In the genomic region with DNA sequence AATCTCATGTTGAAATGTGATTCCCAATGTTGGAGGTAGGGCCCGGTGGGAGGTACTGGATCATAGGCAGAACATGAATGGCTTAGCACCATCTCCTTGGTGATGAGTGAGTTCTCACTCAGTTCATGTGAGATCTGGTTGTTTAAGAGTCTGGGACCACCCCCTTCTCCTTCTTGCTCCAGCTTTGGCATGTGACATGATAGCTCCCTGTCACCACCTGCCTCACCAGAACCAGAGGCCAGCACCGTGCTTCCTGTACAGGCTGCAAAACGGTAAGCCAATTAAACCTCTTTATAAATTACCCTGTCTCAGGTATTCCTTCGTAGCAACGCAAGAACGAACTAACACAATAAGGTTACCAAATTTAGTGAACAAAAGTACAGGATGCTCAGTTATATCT, we compare ENCODE assay signal across 2 cellular contexts.
TF ChIP-seq lines count a peak whose summit lies in the region.

No MANE protein-coding gene starts in this region.

TF ChIP-seq in GM23338, 12 proteins besides CTCF, POLR2A, EP300 and RAD21 (continued from another document):
- TF ChIP-seq, protein P1, sequence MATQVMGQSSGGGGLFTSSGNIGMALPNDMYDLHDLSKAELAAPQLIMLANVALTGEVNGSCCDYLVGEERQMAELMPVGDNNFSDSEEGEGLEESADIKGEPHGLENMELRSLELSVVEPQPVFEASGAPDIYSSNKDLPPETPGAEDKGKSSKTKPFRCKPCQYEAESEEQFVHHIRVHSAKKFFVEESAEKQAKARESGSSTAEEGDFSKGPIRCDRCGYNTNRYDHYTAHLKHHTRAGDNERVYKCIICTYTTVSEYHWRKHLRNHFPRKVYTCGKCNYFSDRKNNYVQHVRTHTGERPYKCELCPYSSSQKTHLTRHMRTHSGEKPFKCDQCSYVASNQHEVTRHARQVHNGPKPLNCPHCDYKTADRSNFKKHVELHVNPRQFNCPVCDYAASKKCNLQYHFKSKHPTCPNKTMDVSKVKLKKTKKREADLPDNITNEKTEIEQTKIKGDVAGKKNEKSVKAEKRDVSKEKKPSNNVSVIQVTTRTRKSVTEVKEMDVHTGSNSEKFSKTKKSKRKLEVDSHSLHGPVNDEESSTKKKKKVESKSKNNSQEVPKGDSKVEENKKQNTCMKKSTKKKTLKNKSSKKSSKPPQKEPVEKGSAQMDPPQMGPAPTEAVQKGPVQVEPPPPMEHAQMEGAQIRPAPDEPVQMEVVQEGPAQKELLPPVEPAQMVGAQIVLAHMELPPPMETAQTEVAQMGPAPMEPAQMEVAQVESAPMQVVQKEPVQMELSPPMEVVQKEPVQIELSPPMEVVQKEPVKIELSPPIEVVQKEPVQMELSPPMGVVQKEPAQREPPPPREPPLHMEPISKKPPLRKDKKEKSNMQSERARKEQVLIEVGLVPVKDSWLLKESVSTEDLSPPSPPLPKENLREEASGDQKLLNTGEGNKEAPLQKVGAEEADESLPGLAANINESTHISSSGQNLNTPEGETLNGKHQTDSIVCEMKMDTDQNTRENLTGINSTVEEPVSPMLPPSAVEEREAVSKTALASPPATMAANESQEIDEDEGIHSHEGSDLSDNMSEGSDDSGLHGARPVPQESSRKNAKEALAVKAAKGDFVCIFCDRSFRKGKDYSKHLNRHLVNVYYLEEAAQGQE (IDR thresholded peaks at IDR 0.05; ENCODE audit: unreplicated experiment) = no peak
- TF ChIP-seq POLR2AphosphoS5 (IDR thresholded peaks at IDR 0.05; ENCODE audit: low read depth) = no peak

TF ChIP-seq in SK-N-SH treated with all-trans-retinoic acid at 6 μM for 48 hours, 23 proteins besides CTCF, POLR2A, EP300 and RAD21 (continued from another document):
- TF ChIP-seq ZFP3 (CRISPR knock-in tag; IDR thresholded peaks at IDR 0.05) = no peak
- TF ChIP-seq SNAI2 (CRISPR knock-in tag; IDR thresholded peaks at IDR 0.05) = no peak
- no peak for TF ChIP-seq ZNF70 (CRISPR knock-in tag; IDR thresholded peaks at IDR 0.05)
- TF ChIP-seq PPARA (CRISPR knock-in tag; IDR thresholded peaks at IDR 0.05; ENCODE audit: borderline replicate concordance) = no peak
- TF ChIP-seq ISL1 (CRISPR knock-in tag; IDR thresholded peaks at IDR 0.05) = no peak
- no peak for TF ChIP-seq TOX (CRISPR knock-in tag; IDR thresholded peaks at IDR 0.05; ENCODE audit: borderline replicate concordance)
- TF ChIP-seq ZNF565 (CRISPR knock-in tag; conservative IDR thresholded peaks at IDR 0.05; ENCODE audit: low read depth) = no peak
- TF ChIP-seq, protein P2, sequence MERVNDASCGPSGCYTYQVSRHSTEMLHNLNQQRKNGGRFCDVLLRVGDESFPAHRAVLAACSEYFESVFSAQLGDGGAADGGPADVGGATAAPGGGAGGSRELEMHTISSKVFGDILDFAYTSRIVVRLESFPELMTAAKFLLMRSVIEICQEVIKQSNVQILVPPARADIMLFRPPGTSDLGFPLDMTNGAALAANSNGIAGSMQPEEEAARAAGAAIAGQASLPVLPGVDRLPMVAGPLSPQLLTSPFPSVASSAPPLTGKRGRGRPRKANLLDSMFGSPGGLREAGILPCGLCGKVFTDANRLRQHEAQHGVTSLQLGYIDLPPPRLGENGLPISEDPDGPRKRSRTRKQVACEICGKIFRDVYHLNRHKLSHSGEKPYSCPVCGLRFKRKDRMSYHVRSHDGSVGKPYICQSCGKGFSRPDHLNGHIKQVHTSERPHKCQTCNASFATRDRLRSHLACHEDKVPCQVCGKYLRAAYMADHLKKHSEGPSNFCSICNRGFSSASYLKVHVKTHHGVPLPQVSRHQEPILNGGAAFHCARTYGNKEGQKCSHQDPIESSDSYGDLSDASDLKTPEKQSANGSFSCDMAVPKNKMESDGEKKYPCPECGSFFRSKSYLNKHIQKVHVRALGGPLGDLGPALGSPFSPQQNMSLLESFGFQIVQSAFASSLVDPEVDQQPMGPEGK (CRISPR knock-in tag; IDR thresholded peaks at IDR 0.05; ENCODE audit: borderline replicate concordance) = no peak
- no peak for TF ChIP-seq ZNF8 (CRISPR knock-in tag; IDR thresholded peaks at IDR 0.05)
- TF ChIP-seq, protein P3, sequence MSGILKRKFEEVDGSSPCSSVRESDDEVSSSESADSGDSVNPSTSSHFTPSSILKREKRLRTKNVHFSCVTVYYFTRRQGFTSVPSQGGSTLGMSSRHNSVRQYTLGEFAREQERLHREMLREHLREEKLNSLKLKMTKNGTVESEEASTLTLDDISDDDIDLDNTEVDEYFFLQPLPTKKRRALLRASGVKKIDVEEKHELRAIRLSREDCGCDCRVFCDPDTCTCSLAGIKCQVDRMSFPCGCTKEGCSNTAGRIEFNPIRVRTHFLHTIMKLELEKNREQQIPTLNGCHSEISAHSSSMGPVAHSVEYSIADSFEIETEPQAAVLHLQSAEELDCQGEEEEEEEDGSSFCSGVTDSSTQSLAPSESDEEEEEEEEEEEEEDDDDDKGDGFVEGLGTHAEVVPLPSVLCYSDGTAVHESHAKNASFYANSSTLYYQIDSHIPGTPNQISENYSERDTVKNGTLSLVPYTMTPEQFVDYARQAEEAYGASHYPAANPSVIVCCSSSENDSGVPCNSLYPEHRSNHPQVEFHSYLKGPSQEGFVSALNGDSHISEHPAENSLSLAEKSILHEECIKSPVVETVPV (CRISPR knock-in tag; IDR thresholded peaks at IDR 0.05) = no peak
- no peak for TF ChIP-seq TCF4 (CRISPR knock-in tag; IDR thresholded peaks at IDR 0.05; ENCODE audit: borderline replicate concordance)
